17 cellular contexts compared by ENCODE assay signal in the genomic region with DNA sequence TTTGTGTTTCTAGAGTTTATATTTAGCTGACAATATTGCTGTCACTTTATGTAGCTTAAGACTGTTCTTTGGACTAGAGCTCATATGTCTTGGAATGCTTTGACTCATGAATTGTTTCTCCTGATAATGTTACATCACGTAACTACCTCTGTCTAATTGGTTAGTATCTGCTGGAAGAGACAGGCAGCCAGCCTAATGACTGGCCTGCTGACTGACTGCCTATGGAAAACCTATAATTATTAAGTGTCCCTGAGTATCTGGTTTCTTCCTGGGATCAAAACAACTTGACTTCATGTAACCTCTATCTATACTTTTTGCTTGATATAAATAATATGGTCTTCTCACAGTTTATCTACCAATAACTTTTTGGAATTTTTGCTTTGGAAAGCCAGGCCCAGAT. TPM values are rescaled to one million over a fixed set of nuclear protein-coding genes. Genes with fewer than 3 reads are reported as not detected.
A peak's percentile ranks its signal among the peaks of the same experiment; 100 is the strongest.
DNase-seq lines count a peak whose midpoint lies in the region; ATAC-seq and TF ChIP-seq lines count a peak whose summit lies in the region.
"Had no signal": no experiment of that assay in that cellular context is flagged by ENCODE, and none has a peak within 500 bp of the region (broad histone marks: within the 10 kb centered on the region; RNA-seq: fewer than 3 reads in every experiment).

No MANE protein-coding gene starts in this region.

- intact Hi-C loops in A673 (cut with micrococcal nuclease; ENCODE audit: unreplicated experiment): no loop called here
- intact Hi-C loops in CD4-positive, alpha-beta memory T cell (cut with micrococcal nuclease): no loop called here

- no peak for ATAC-seq in HG02571 (IDR thresholded peaks at IDR 0.05; ENCODE audit: unreplicated experiment)
- ATAC-seq in HG02973 (IDR thresholded peaks at IDR 0.05; ENCODE audit: unreplicated experiment): no peak
- ATAC-seq: PC-3 had no signal

- CTCF ChIA-PET in A673 (lab: Charles Lee): no interaction called here
- CTCF ChIA-PET in CD4-positive, alpha-beta memory T cell (lab: Charles Lee; ENCODE audit: partially characterized antibody): no interaction called here

- no peaks in the 10 kb centered on the region for H3K4me1 Mint-ChIP-seq in CD4-positive, alpha-beta memory T cell
- H3K4me1 Mint-ChIP-seq: H9 had no signal

- TF ChIP-seq CTCF in A673 (conservative IDR thresholded peaks at IDR 0.05; ENCODE audit: low read depth, low read length): no peak
- no peak for TF ChIP-seq CTCF in brain microvascular endothelial cell (IDR thresholded peaks at IDR 0.05; ENCODE audit: low read depth, low read length, missing control alignments)

- H3K36me3 Mint-ChIP-seq in CD4-positive, alpha-beta memory T cell: no peaks in the 10 kb centered on the region

- H3K4me3 ChIP-seq in A673 (ENCODE audit: low read depth, low read length, poor library complexity, severe bottlenecking): no peak overlapping the region
- no peak overlapping the region for H3K4me3 ChIP-seq in brain microvascular endothelial cell (ENCODE audit: low read depth, low read length)
- H3K4me3 ChIP-seq in CD4-positive, alpha-beta memory T cell (ENCODE audit: low read length in 2 of 2): no peak overlapping the region

- H3K36me3 ChIP-seq in A673 (ENCODE audit: insufficient read depth, low read length, poor library complexity, severe bottlenecking): no peaks in the 10 kb centered on the region
- no peaks in the 10 kb centered on the region for H3K36me3 ChIP-seq in brain microvascular endothelial cell (replicated peaks)
- H3K36me3 ChIP-seq in CD4-positive, alpha-beta memory T cell (ENCODE audit: insufficient read depth, low read length): no peaks in the 10 kb centered on the region

- in situ Hi-C loops in brain microvascular endothelial cell (cut with HindIII; ENCODE audit: low pct_ligation_motif_present, low sequenced_read_pairs): no loop called here

- BruUV-seq in A673 (replicated peaks; lab: Mats Ljungman, UMichigan): no TSS peak

- H3K27ac Mint-ChIP-seq in CD4-positive, alpha-beta memory T cell: no peak overlapping the region
- H3K27ac Mint-ChIP-seq: activated T-cell treated with anti-CD3 and anti-CD28 coated beads, Interleukin-2, amount 50 U/mL, for 24 hours; H9; stimulated activated naive CD8-positive, alpha-beta T cell treated with anti-CD3 and anti-CD28 coated beads, Interleukin-15, Interleukin-2, amounts not matched to agents 100 ng/mL and 50 ng/mL, for 24 hours had no signal

- no peak overlapping the region for H3K4me3 Mint-ChIP-seq in CD4-positive, alpha-beta memory T cell
- H3K4me3 Mint-ChIP-seq: activated T-cell treated with anti-CD3 and anti-CD28 coated beads, Interleukin-2, amount 50 U/mL, for 24 hours; H9; stimulated activated naive CD8-positive, alpha-beta T cell treated with anti-CD3 and anti-CD28 coated beads, Interleukin-15, Interleukin-2, amounts not matched to agents 100 ng/mL and 50 ng/mL, for 24 hours had no signal

- H3K4me1 ChIP-seq in A673 (ENCODE audit: insufficient read depth, low read length, poor library complexity, severe bottlenecking): peaks cover 75% of the 10 kb centered on the region
- no peaks in the 10 kb centered on the region for H3K4me1 ChIP-seq in CD4-positive, alpha-beta memory T cell (ENCODE audit: insufficient read depth, low read length)

- POLR2A ChIA-PET in A673 (lab: Charles Lee; ENCODE audit: low non-redundant PET): no interaction called here
- POLR2A ChIA-PET in CD4-positive, alpha-beta memory T cell (lab: Charles Lee; ENCODE audit: partially characterized antibody): no interaction called here

- H3K27me3 ChIP-seq in A673 (replicated peaks; ENCODE audit: insufficient read depth, low read depth, low read length, poor library complexity): no peaks in the 10 kb centered on the region
- no peaks in the 10 kb centered on the region for H3K27me3 ChIP-seq in brain microvascular endothelial cell (replicated peaks)
- H3K27me3 ChIP-seq in CD4-positive, alpha-beta memory T cell (ENCODE audit: insufficient read depth, low read length): no peaks in the 10 kb centered on the region

- H3K9me3 Mint-ChIP-seq in CD4-positive, alpha-beta memory T cell: peaks cover 0 to 8% (median 2%) of the 10 kb centered on the region in 8 donors
- H3K9me3 Mint-ChIP-seq: H9 had no signal

- H3K9me3 ChIP-seq in A673 (ENCODE audit: low read depth, low read length, poor library complexity, severe bottlenecking): no peaks in the 10 kb centered on the region
- H3K9me3 ChIP-seq in CD4-positive, alpha-beta memory T cell (ENCODE audit: control insufficient read depth in 1 of 2, low read length in 2 of 2): no peaks in the 10 kb centered on the region

- H3K27ac ChIP-seq in A673 (ENCODE audit: low read depth, low read length, poor library complexity, severe bottlenecking) (peak overlapping the region; percentile 77), brain microvascular endothelial cell (no peak overlapping the region)
- no peak overlapping the region for H3K27ac ChIP-seq in CD4-positive, alpha-beta memory T cell (ENCODE audit: low read depth, low read length)
- H3K27ac ChIP-seq: KMS-11 had no signal

- H3K27me3 Mint-ChIP-seq in CD4-positive, alpha-beta memory T cell: no peaks in the 10 kb centered on the region
- H3K27me3 Mint-ChIP-seq: activated T-cell treated with anti-CD3 and anti-CD28 coated beads, Interleukin-2, amount 50 U/mL, for 24 hours; stimulated activated naive CD8-positive, alpha-beta T cell treated with anti-CD3 and anti-CD28 coated beads, Interleukin-15, Interleukin-2, amounts not matched to agents 100 ng/mL and 50 ng/mL, for 24 hours had no signal

- DNase-seq in A673 (ENCODE audit: low spot score) (peak; percentile 49), NCI-H1105 treated with DMSO at 0.1 percent for 48 hours (lab: John Stamatoyannopoulos, UW) (peak; percentile 67), brain microvascular endothelial cell (peak; percentile 36), kidney tubule cell (ENCODE audit: low spot score) (peak; percentile 61), NCI-H187 treated with DMSO at 0.1 percent for 48 hours (lab: John Stamatoyannopoulos, UW) (no peak)
- no peak for DNase-seq in CD4-positive, alpha-beta memory T cell
- DNase-seq: activated CD4-positive, alpha-beta T cell treated with anti-CD3 and anti-CD28 coated beads, Interleukin-2, amount 50 U/mL, for 48 hours; activated T-cell treated with anti-CD3 and anti-CD28 coated beads, Interleukin-2, amount 50 U/mL, for 24 hours; cerebellar nuclear complex; H9; NCI-H1694 treated with DMSO at 0.1 percent for 48 hours; NCI-H510A treated with DMSO at 0.1 percent for 48 hours; PC-3 had no signal

RNA-seq across cellular contexts. Expression of a gene that starts 9.4 kb away (rescaled TPM):
- total RNA-seq in A673 (2021): 27.5 and 32.1 TPM in 2 replicates
- not detected for total RNA-seq in CD4-positive, alpha-beta memory T cell
- not detected for polyA plus RNA-seq in CD4-positive, alpha-beta memory T cell
- total RNA-seq: H9, PC-3 had no signal

Comparison
In these comparisons a context has a peak if more than half of its experiments do, and no peak if none do; other contexts are left out.
1. DNase-seq: peak in A673 (single experiment), NCI-H1105 treated with DMSO at 0.1 percent for 48 hours (single experiment), brain microvascular endothelial cell (single experiment) and kidney tubule cell (single experiment); none in CD4-positive, alpha-beta memory T cell (0 of 5) and NCI-H187 treated with DMSO at 0.1 percent for 48 hours (single experiment).
2. RNA of a gene that starts 9.4 kb away (total RNA-seq): 27.5 to 32.1 TPM in A673; not detected in CD4-positive, alpha-beta memory T cell; every median in the first group is over 10 times any median in the second.